ENCODE assay signal across 1 cellular context in genomic region chrX:154426916-154427792, GRCh38.
TF ChIP-seq lines count a peak whose summit lies in the region.

No MANE protein-coding gene starts in this region.

TF ChIP-seq in endothelial cell of umbilical vein, 7 proteins besides CTCF, POLR2A, EP300 and RAD21:
- TF ChIP-seq MAX (IDR thresholded peaks at IDR 0.05; ENCODE audit: insufficient read depth, insufficient read length) (no peak), JUN (IDR thresholded peaks at IDR 0.05; ENCODE audit: borderline replicate concordance, insufficient read depth, insufficient read length, low read depth) (no peak), GATA2 (IDR thresholded peaks at IDR 0.05; ENCODE audit: insufficient read depth, insufficient read length, low read depth, low read length) (no peak), POLR2AphosphoS5 (IDR thresholded peaks at IDR 0.05; ENCODE audit: insufficient read depth, low read depth, low read length) (no peak), MYC (IDR thresholded peaks at IDR 0.05; ENCODE audit: low read depth, low read length) (no peak), EZH2 (IDR thresholded peaks at IDR 0.05; ENCODE audit: borderline replicate concordance, low read depth, low read length, severe bottlenecking) (no peak), FOS (IDR thresholded peaks at IDR 0.05; ENCODE audit: borderline replicate concordance, insufficient read depth, low read length) (no peak)
TF ChIP-seq in endothelial cell of umbilical vein: peak in this region for 0.
